ENCODE assay signal across 16 cellular contexts in genomic region chr11:48019597-48019996, GRCh38. TPM values are rescaled to one million over a fixed set of nuclear protein-coding genes. Genes with fewer than 3 reads are reported as not detected.
DNase-seq lines count a peak whose midpoint lies in the region; ATAC-seq and TF ChIP-seq lines count a peak whose summit lies in the region.
"Had no signal": no experiment of that assay in that cellular context is flagged by ENCODE, and none has a peak within 500 bp of the region (broad histone marks: within the 10 kb centered on the region; RNA-seq: fewer than 3 reads in every experiment).

No MANE protein-coding gene starts in this region.

- no peak overlapping the region for H3K18ac ChIP-seq in IMR-90 (ENCODE audit: low read depth, low read length)

- DNase-seq in CD4-positive, alpha-beta T cell, result no peak
- DNase-seq in IMR-90, result no peak
- DNase-seq in body of pancreas, result no peak
- no peak for DNase-seq in neural progenitor cell (ENCODE audit: low spot score)
- DNase-seq in RPMI8226, result no peak
- no peak for DNase-seq in heart right ventricle
- no peak for DNase-seq in SJCRH30
- DNase-seq: activated CD4-positive, CD25-positive, alpha-beta regulatory T cell treated with anti-CD3 and anti-CD28 coated beads, Interleukin-2, amount 50 U/mL, for 72 hours; GDM1; mucosa of descending colon; NCI-H146; substantia nigra had no signal

- H3K4me1 ChIP-seq in IMR-90 (ENCODE audit: control insufficient read depth, insufficient read depth, low read length) (peaks cover 20% of the 10 kb centered on the region), body of pancreas (peaks cover 20% of the 10 kb centered on the region), neural progenitor cell (peaks cover 60% of the 10 kb centered on the region), heart right ventricle (peaks cover 0 to 86% (median 0%) of the 10 kb centered on the region in 9 donors), SJCRH30 (no peaks in the 10 kb centered on the region)

- TF ChIP-seq CTCF in CD4-positive, alpha-beta T cell (IDR thresholded peaks at IDR 0.05), result no peak
- no peak for TF ChIP-seq CTCF in IMR-90 (conservative IDR thresholded peaks at IDR 0.05; ENCODE audit: low read depth, low read length)
- TF ChIP-seq CTCF in body of pancreas (IDR thresholded peaks at IDR 0.05), result no peak
- TF ChIP-seq CTCF in neural progenitor cell (IDR thresholded peaks at IDR 0.05), result no peak
- TF ChIP-seq CTCF in heart right ventricle (IDR thresholded peaks at IDR 0.05), result no peak

- 100% methylated on average over 2 to 5 of the region's 8 CpGs for WGBS in IMR-90 (ENCODE audit: extremely low coverage in 2 of 2, insufficient read length in 1 of 2), 2 experiments
- 34 to 44% methylated on average over 8 of the region's 8 CpGs for WGBS in body of pancreas, 2 donors
- 88 to 91% methylated on average over 8 of the region's 8 CpGs for WGBS in heart right ventricle, 2 donors

- peaks cover 39% of the 10 kb centered on the region for H3K79me2 ChIP-seq in neural progenitor cell (ENCODE audit: low read depth)

- peak overlapping the region; percentile 21; the same call in 1 of the 2 replicates for H2AK5ac ChIP-seq in IMR-90 (ENCODE audit: low read depth, low read length)

- H3K9me3 Mint-ChIP-seq in CD4-positive, alpha-beta T cell, result no peaks in the 10 kb centered on the region
- no peaks in the 10 kb centered on the region for H3K9me3 Mint-ChIP-seq in neural progenitor cell

- H3F3A ChIP-seq in neural progenitor cell (ENCODE audit: low read depth), result peaks cover 36% of the 10 kb centered on the region

- H2AFZ ChIP-seq in IMR-90 (replicated peaks; ENCODE audit: low read length, poor library complexity) (no peak overlapping the region), neural progenitor cell (replicated peaks) (no peak overlapping the region)

- peaks cover 21% of the 10 kb centered on the region for H3K9me1 ChIP-seq in IMR-90 (ENCODE audit: insufficient read depth, low read length)

- POLR2A ChIA-PET in CD4-positive, alpha-beta T cell (lab: Charles Lee), result interaction anchor here (1.5 to 1.6 kb wide), 2 partner anchors 18 to 85 kb away, joined by 3 to 8 read pairs; no protein-coding TSS in a partner anchor
- POLR2A ChIA-PET in IMR-90 (lab: Charles Lee; ENCODE audit: unreplicated experiment), result no interaction called here

- H3K4me3 Mint-ChIP-seq in CD4-positive, alpha-beta T cell, result peak overlapping the region; percentile 71
- H3K4me3 Mint-ChIP-seq in neural progenitor cell, result no peak overlapping the region

- dilution Hi-C loops in IMR-90 (cut with HindIII; ENCODE audit: low sequenced_read_pairs, unreplicated experiment), result no loop called here

- H2AK9ac ChIP-seq in IMR-90 (replicated peaks; ENCODE audit: low read depth, low read length, poor library complexity), result no peak overlapping the region

- H3K79me1 ChIP-seq in IMR-90 (ENCODE audit: low read depth in 1 of 2, low read length in 2 of 2), result peaks cover 58 to 89% of the 10 kb centered on the region in 2 experiments

- peaks cover 76% of the 10 kb centered on the region for H3K4me1 Mint-ChIP-seq in CD4-positive, alpha-beta T cell (ENCODE audit: low read depth)
- peaks cover 50% of the 10 kb centered on the region for H3K4me1 Mint-ChIP-seq in neural progenitor cell

- H3K9ac ChIP-seq in IMR-90 (ENCODE audit: low read depth, low read length), result no peak overlapping the region
- no peak overlapping the region for H3K9ac ChIP-seq in neural progenitor cell

- no peak overlapping the region for H2BK120ac ChIP-seq in IMR-90 (ENCODE audit: low read depth, low read length)

- no peak overlapping the region for H2BK5ac ChIP-seq in IMR-90 (ENCODE audit: low read depth, low read length, poor library complexity, severe bottlenecking)

- H3K4ac ChIP-seq in IMR-90 (ENCODE audit: low read depth, low read length), result no peak overlapping the region

- peaks cover 16% of the 10 kb centered on the region for H3K36me3 Mint-ChIP-seq in CD4-positive, alpha-beta T cell (ENCODE audit: low read depth)
- no peaks in the 10 kb centered on the region for H3K36me3 Mint-ChIP-seq in neural progenitor cell

- intact Hi-C loops in CD4-positive, alpha-beta T cell (cut with DNase I, micrococcal nuclease), result loop anchor here (5.0 kb wide), 2 partner anchors 37 to 38 kb away; partner anchors contain the start of gene PTPRJ (in 2 of the 2)
- intact Hi-C loops in IMR-90 (cut with micrococcal nuclease), result no loop called here
- intact Hi-C loops in body of pancreas (cut with DNase I), result no loop called here
- intact Hi-C loops in heart right ventricle (cut with DNase I), result loop anchor here in 1 of 10 donors (10.0 kb wide), 1 partner anchor 65 kb away; no protein-coding TSS in a partner anchor

- H3K14ac ChIP-seq in IMR-90 (replicated peaks; ENCODE audit: low read depth, low read length), result no peak overlapping the region

- H3K9me3 ChIP-seq in CD4-positive, alpha-beta T cell (ENCODE audit: control insufficient read depth, low read length), result no peaks in the 10 kb centered on the region
- H3K9me3 ChIP-seq in IMR-90 (ENCODE audit: control insufficient read depth, insufficient read depth, low read length) (no peaks in the 10 kb centered on the region), body of pancreas (no peaks in the 10 kb centered on the region), neural progenitor cell (ENCODE audit: low read depth) (no peaks in the 10 kb centered on the region), heart right ventricle (no peaks in the 10 kb centered on the region), SJCRH30 (replicated peaks) (no peaks in the 10 kb centered on the region)
- H3K9me3 ChIP-seq: colonic mucosa, mucosa of descending colon had no signal

- no peak overlapping the region for H3K23ac ChIP-seq in IMR-90 (ENCODE audit: low read depth, low read length)

- H2BK15ac ChIP-seq in IMR-90 (ENCODE audit: low read depth, low read length), result no peak overlapping the region

- H3K27me3 ChIP-seq in CD4-positive, alpha-beta T cell (ENCODE audit: control insufficient read depth, insufficient read depth, low read length), result no peaks in the 10 kb centered on the region
- H3K27me3 ChIP-seq in IMR-90 (ENCODE audit: control insufficient read depth, insufficient read depth, low read length) (no peaks in the 10 kb centered on the region), body of pancreas (no peaks in the 10 kb centered on the region), neural progenitor cell (no peaks in the 10 kb centered on the region), heart right ventricle (no peaks in the 10 kb centered on the region), SJCRH30 (no peaks in the 10 kb centered on the region)
- H3K27me3 ChIP-seq: colonic mucosa had no signal

- H3K4me2 ChIP-seq in IMR-90 (ENCODE audit: low read depth, low read length) (no peak overlapping the region), neural progenitor cell (peak overlapping the region; percentile 80)

- H3K4me3 ChIP-seq in IMR-90 (ENCODE audit: insufficient read depth, low read depth, low read length), result no peak overlapping the region
- H3K4me3 ChIP-seq in body of pancreas, result no peak overlapping the region
- H3K4me3 ChIP-seq in neural progenitor cell, result peak overlapping the region; percentile 35
- H3K4me3 ChIP-seq in heart right ventricle, result no peak overlapping the region
- no peak overlapping the region for H3K4me3 ChIP-seq in SJCRH30
- H3K4me3 ChIP-seq: colonic mucosa, mucosa of descending colon, SK-N-MC had no signal

- no peak overlapping the region; a peak in 1 of 4 replicates for H4K8ac ChIP-seq in IMR-90 (ENCODE audit: low read depth in 2 of 2, low read length in 2 of 2)

- H3K27ac Mint-ChIP-seq in CD4-positive, alpha-beta T cell, result peak overlapping the region; percentile 90
- H3K27ac Mint-ChIP-seq in neural progenitor cell, result peak overlapping the region; percentile 98

- CTCF ChIA-PET in CD4-positive, alpha-beta T cell (lab: Charles Lee), result interaction anchor here (0.6 to 1.7 kb wide), 14 partner anchors 10 to 92 kb away, joined by 3 to 16 read pairs (median 6); partner anchors contain the start of gene PTPRJ
- CTCF ChIA-PET in IMR-90 (lab: Yijun Ruan, JAX), result no interaction called here

- no peak for ATAC-seq in CD4-positive, alpha-beta T cell (ENCODE audit: poor library complexity)
- no peak for ATAC-seq in IMR-90 (ENCODE audit: low read depth)
- ATAC-seq in body of pancreas, result peak; percentile 62
- ATAC-seq in GM18868 (IDR thresholded peaks at IDR 0.05; ENCODE audit: unreplicated experiment), result no peak
- ATAC-seq in heart right ventricle, result no peak

- BruUV-seq in IMR-90 (replicated peaks; lab: Mats Ljungman, UMichigan), result no TSS peak

- no peaks in the 10 kb centered on the region for H3K36me3 ChIP-seq in IMR-90 (ENCODE audit: control insufficient read depth, insufficient read depth, low read length)
- H3K36me3 ChIP-seq in body of pancreas (replicated peaks in 1 of 2; ENCODE audit: insufficient read depth in 1 of 2, low read depth in 2 of 2), result no peaks in the 10 kb centered on the region
- H3K36me3 ChIP-seq in neural progenitor cell, result no peaks in the 10 kb centered on the region
- H3K36me3 ChIP-seq in heart right ventricle, result no peaks in the 10 kb centered on the region
- no peaks in the 10 kb centered on the region for H3K36me3 ChIP-seq in SJCRH30
- H3K36me3 ChIP-seq: colonic mucosa had no signal

- no peak for TF ChIP-seq POLR2A in IMR-90 (IDR thresholded peaks at IDR 0.05; ENCODE audit: low read depth, low read length)
- TF ChIP-seq POLR2A in body of pancreas (IDR thresholded peaks at IDR 0.05), result no peak

- in situ Hi-C loops in IMR-90 (cut with MboI; ENCODE audit: low sequenced_read_pairs), result no loop called here

- no peak for TF ChIP-seq RAD21 in IMR-90 (IDR thresholded peaks at IDR 0.05; ENCODE audit: low read length)

- H3K56ac ChIP-seq in IMR-90 (ENCODE audit: extremely low read depth, insufficient read depth, low read length), result no peak overlapping the region

- no peak overlapping the region for H2BK20ac ChIP-seq in IMR-90 (ENCODE audit: low read depth, low read length)

- no peak overlapping the region for H4K5ac ChIP-seq in IMR-90 (ENCODE audit: low read depth, low read length)

- peak overlapping the region; percentile 0 for H3K27ac ChIP-seq in CD4-positive, alpha-beta T cell (ENCODE audit: low read depth, low read length)
- H3K27ac ChIP-seq in IMR-90 (ENCODE audit: insufficient read depth, low read length), result no peak overlapping the region
- H3K27ac ChIP-seq in body of pancreas, result peak overlapping the region in 2 of 4 donors; percentile 3 to 37
- peak overlapping the region; percentile 89 for H3K27ac ChIP-seq in neural progenitor cell
- peak overlapping the region in 1 of 10 donors; percentile 81 for H3K27ac ChIP-seq in heart right ventricle
- H3K27ac ChIP-seq in SJCRH30, result no peak overlapping the region
- H3K27ac ChIP-seq: C4-2B, SK-N-MC had no signal

- H3K27me3 Mint-ChIP-seq in CD4-positive, alpha-beta T cell, result no peaks in the 10 kb centered on the region
- peaks cover 2% of the 10 kb centered on the region for H3K27me3 Mint-ChIP-seq in neural progenitor cell (ENCODE audit: insufficient read depth, low read depth)

- H4K91ac ChIP-seq in IMR-90 (ENCODE audit: insufficient read depth, low read depth, low read length), result no peak overlapping the region

- H4K20me1 ChIP-seq in IMR-90 (ENCODE audit: insufficient read depth, low read length) (peaks cover 20% of the 10 kb centered on the region), neural progenitor cell (ENCODE audit: low read depth) (no peaks in the 10 kb centered on the region)

RNA-seq across cellular contexts. Expression of gene PTPRJ, which starts 39.2 kb away (rescaled TPM):
- 10 to 100 TPM; 26.6 to 28.9 TPM for total RNA-seq in CD4-positive, alpha-beta T cell
- total RNA-seq in IMR-90 (2012; rRNA removed) (13.6 and 14.9 TPM in 2 replicates), body of pancreas (10 to 100 TPM; 10.9 to 17.1 TPM), neural progenitor cell (ENCODE audit: low replicate concordance) (17.3 and 28.0 TPM in 2 replicates), heart right ventricle (10 to 100 TPM in 2 of 10 donors, 1 to 10 TPM in 8; 5.6 to 22.9 (median 7.5) TPM)
- polyA plus RNA-seq in IMR-90 (2012; rRNA removed) (5.3 and 5.6 TPM in 2 replicates), heart right ventricle (1 to 10 TPM in 1 of 2 donors, under 1 TPM in 1; 0.78 to 1.5 TPM)
- 2.2 and 2.4 TPM in 2 replicates for polyA plus RNA-seq in IMR-90 (2012; cell fraction: cytosol; rRNA removed)
- polyA plus RNA-seq in IMR-90 (2012; cell fraction: nucleus; rRNA removed; ENCODE audit: low replicate concordance), result 3.4 and 6.7 TPM in 2 replicates
- 0.68 and 1.0 TPM in 2 replicates for total RNA-seq in SJCRH30 (2014; rRNA removed; shearing (Covaris generic))

Comparison
In these comparisons a context has a peak if more than half of its experiments do, and no peak if none do; other contexts are left out.
1. H3K27ac ChIP-seq: peak in CD4-positive, alpha-beta T cell (single experiment) and neural progenitor cell (single experiment); none in IMR-90 (single experiment) and SJCRH30 (single experiment).
2. intact Hi-C loops: an anchor here in CD4-positive, alpha-beta T cell (5.0 kb wide); none called in IMR-90 and body of pancreas.